In genomic region chr16:1296688-1297412, GRCh38 we compare ENCODE assay signal across 9 cellular contexts. TPM values are rescaled to one million over a fixed set of nuclear protein-coding genes. Genes with fewer than 3 reads are reported as not detected.
DNase-seq lines count a peak whose midpoint lies in the region; ATAC-seq and TF ChIP-seq lines count a peak whose summit lies in the region.
"Had no signal": no experiment of that assay in that cellular context is flagged by ENCODE, and none has a peak within 500 bp of the region (broad histone marks: within the 10 kb centered on the region; RNA-seq: fewer than 3 reads in every experiment).

No MANE protein-coding gene starts in this region.

- H3K4me3 ChIP-seq in mucosa of descending colon = no peak overlapping the region

- no peaks in the 10 kb centered on the region for H3K9me3 ChIP-seq in mucosa of descending colon

- in situ Hi-C loops in Caki2 (cut with HindIII; ENCODE audit: low pct_unique_long_range_greater_than_20kb, low sequenced_read_pairs) = no loop called here

- no peak for TF ChIP-seq CTCF in MCF 10A (IDR thresholded peaks at IDR 0.05; ENCODE audit: unreplicated experiment)
- no peak for TF ChIP-seq CTCF in mucosa of descending colon (IDR thresholded peaks at IDR 0.05)

- H3K27ac Mint-ChIP-seq in MCF 10A (ENCODE audit: low read depth, unreplicated experiment) = peak overlapping the region; percentile 93

- H3K9me3 Mint-ChIP-seq in MCF 10A (ENCODE audit: unreplicated experiment) = no peaks in the 10 kb centered on the region

- H3K4me1 ChIP-seq in mucosa of descending colon (ENCODE audit: low read depth) = peaks cover 11% of the 10 kb centered on the region

- peaks cover 10% of the 10 kb centered on the region for H3K4me1 Mint-ChIP-seq in MCF 10A (ENCODE audit: insufficient read depth, unreplicated experiment)

- CTCF ChIA-PET in MCF 10A (lab: Yijun Ruan, JAX) = interaction anchor here (0.7 kb wide), 1 partner anchor 585 kb away, joined by 3 read pairs; no protein-coding TSS in a partner anchor

- POLR2A ChIA-PET in MCF 10A (lab: Yijun Ruan, JAX) = interaction anchor here (0.6 to 3.7 kb wide), 7 partner anchors 9 to 393 kb away, joined by 3 to 22 read pairs (median 4); partner anchors contain the start of genes JPT2, UBE2I and UQCC4

- intact Hi-C loops in MCF 10A (cut with micrococcal nuclease) (no loop called here), mucosa of descending colon (cut with DNase I, micrococcal nuclease) (no loop called here)

- DNase-seq in Caki2 (ENCODE audit: low read depth) (peak; percentile 98), LoVo (ENCODE audit: low spot score) (peak; percentile 94), MCF 10A (ENCODE audit: unreplicated experiment) (peak; percentile 65), mucosa of descending colon (peak in 1 of 3 donors; percentile 56), inferior parietal cortex (ENCODE audit: extremely low spot score) (no peak)
- DNase-seq in activated CD8-positive, alpha-beta memory T cell treated with anti-CD3 and anti-CD28 coated beads, Interleukin-2, amount 50 U/mL, for 48 hours = no peak

- H3K36me3 Mint-ChIP-seq in MCF 10A (ENCODE audit: insufficient read depth, unreplicated experiment) = peaks cover 6% of the 10 kb centered on the region

- no TSS peak for BruUV-seq in MCF 10A (replicated peaks; lab: Mats Ljungman, UMichigan)

- no peaks in the 10 kb centered on the region for H3K27me3 Mint-ChIP-seq in MCF 10A (ENCODE audit: insufficient read depth, unreplicated experiment)

- ATAC-seq in mucosa of descending colon (peak; percentile 86), HG03108 (IDR thresholded peaks at IDR 0.05; ENCODE audit: unreplicated experiment) (no peak), HG02610 (IDR thresholded peaks at IDR 0.05; ENCODE audit: unreplicated experiment) (no peak)

- H3K36me3 ChIP-seq in mucosa of descending colon (ENCODE audit: low read depth) = no peaks in the 10 kb centered on the region

- H3K4me3 Mint-ChIP-seq in MCF 10A (ENCODE audit: unreplicated experiment) = peak overlapping the region; percentile 23

RNA-seq across cellular contexts. Expression of gene UBE2I, which starts 12.6 kb away (rescaled TPM):
- 294 and 312 TPM in 2 replicates for total RNA-seq in Caki2 (2014; rRNA removed; shearing (Covaris generic); ENCODE audit: low replicate concordance)
- total RNA-seq in MCF 10A (2022) = 163 and 172 TPM in 2 replicates
- 100 to 1,000 TPM in 1 of 3 donors, 10 to 100 TPM in 2; 79.8 to 101 (median 96.9) TPM for total RNA-seq in mucosa of descending colon

RNA-seq across cellular contexts. Expression of gene BAIAP3, which starts 36.6 kb away (rescaled TPM):
- 4.5 TPM in 2 replicates for total RNA-seq in Caki2 (2014; rRNA removed; shearing (Covaris generic); ENCODE audit: low replicate concordance)
- total RNA-seq in MCF 10A (2022) (0.49 and 0.75 TPM in 2 replicates), mucosa of descending colon (10 to 100 TPM in 1 of 3 donors, 1 to 10 TPM in 2; 5.6 to 14.6 (median 5.7) TPM)

RNA-seq across cellular contexts. Expression of gene TPSD1, which starts 41.0 kb away (rescaled TPM):
- total RNA-seq in Caki2 (2014; rRNA removed; shearing (Covaris generic); ENCODE audit: low replicate concordance) = not detected in 2 replicates
- not detected in 2 replicates for total RNA-seq in MCF 10A (2022)
- total RNA-seq in mucosa of descending colon = 1 to 10 TPM in 1 of 3 donors, under 1 TPM in 2; 0.35 to 4.3 (median 0.58) TPM
- total RNA-seq: pulmonary artery endothelial cell had no signal

RNA-seq across cellular contexts. Expression of gene TSR3, which starts 54.8 kb away (rescaled TPM):
- total RNA-seq in Caki2 (2014; rRNA removed; shearing (Covaris generic); ENCODE audit: low replicate concordance) = 208 and 278 TPM in 2 replicates
- 49.6 and 58.2 TPM in 2 replicates for total RNA-seq in MCF 10A (2022)
- total RNA-seq in mucosa of descending colon = 10 to 100 TPM; 46.4 to 57.2 (median 54.1) TPM

RNA-seq across cellular contexts. Expression of gene GNPTG, which starts 54.9 kb away (rescaled TPM):
- total RNA-seq in Caki2 (2014; rRNA removed; shearing (Covaris generic); ENCODE audit: low replicate concordance) = 81.0 and 93.5 TPM in 2 replicates
- total RNA-seq in MCF 10A (2022) (37.6 and 41.6 TPM in 2 replicates), mucosa of descending colon (10 to 100 TPM; 50.1 to 68.9 (median 57.3) TPM)

Comparison
In these comparisons a context has a peak if more than half of its experiments do, and no peak if none do; other contexts are left out.
1. DNase-seq: peak in Caki2 (single experiment), LoVo (single experiment) and MCF 10A (single experiment); none in inferior parietal cortex (single experiment) and activated CD8-positive, alpha-beta memory T cell treated with anti-CD3 and anti-CD28 coated beads, Interleukin-2, amount 50 U/mL, for 48 hours (single experiment).